15 cellular contexts compared by ENCODE assay signal in the genomic region with DNA sequence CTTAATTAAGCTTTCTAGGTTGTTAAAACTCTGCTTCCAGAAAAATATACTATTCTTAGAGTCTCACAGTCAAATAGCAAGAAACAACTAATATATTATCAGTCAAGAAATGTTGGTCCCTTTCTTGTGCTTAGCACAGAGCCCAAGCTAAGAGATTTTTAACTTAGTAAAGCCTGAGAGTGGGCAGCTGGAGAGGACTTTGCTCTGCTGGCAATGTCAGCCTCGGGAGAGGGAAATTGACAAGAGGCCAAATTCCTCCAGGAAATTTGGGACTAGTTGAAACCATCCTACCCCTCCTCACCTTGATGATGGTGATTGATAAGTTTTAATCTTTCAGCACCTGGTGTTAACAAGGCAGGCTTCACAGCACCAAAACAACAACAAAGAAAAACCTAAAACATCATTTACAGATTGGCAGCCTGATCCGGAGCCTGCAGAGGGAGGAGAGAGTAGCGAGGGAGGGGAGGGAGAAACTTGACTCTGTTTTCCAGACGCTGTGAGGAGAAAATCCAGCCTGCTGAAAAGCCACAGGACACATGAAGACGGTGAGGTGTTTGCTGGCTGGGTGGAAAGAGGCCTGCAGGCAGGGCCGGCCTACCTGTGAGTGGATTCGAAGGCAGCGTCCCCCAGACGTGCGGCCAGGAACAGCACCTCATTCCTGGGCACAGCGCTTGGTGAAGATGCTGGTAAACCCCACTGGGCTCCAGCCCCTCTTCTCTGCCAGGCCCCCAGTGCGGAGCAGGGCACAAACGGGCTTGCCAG.
DNase-seq lines count a peak whose midpoint lies in the region; ATAC-seq and TF ChIP-seq lines count a peak whose summit lies in the region.
"Had no signal": no experiment of that assay in that cellular context is flagged by ENCODE, and none has a peak within 500 bp of the region (broad histone marks: within the 10 kb centered on the region; RNA-seq: fewer than 3 reads in every experiment).

No MANE protein-coding gene starts in this region.

- DNase-seq in DMS 273 (lab: John Stamatoyannopoulos, UW; ENCODE audit: unreplicated experiment) (peak; percentile 49), DMS 273 treated with DMSO at 0.1 percent for 48 hours (lab: John Stamatoyannopoulos, UW) (no peak), fibroblast of lung (ENCODE audit: low read depth in 2 of 2) (peak; percentile 32 to 45), lower lobe of right lung (no peak), type B pancreatic cell (ENCODE audit: extremely low spot score, unreplicated experiment) (no peak), A172 (ENCODE audit: low spot score) (no peak), NCI-H748 treated with DMSO at 0.1 percent for 48 hours (lab: John Stamatoyannopoulos, UW) (no peak)
- DNase-seq: activated CD4-positive, CD25-positive, alpha-beta regulatory T cell treated with anti-CD3 and anti-CD28 coated beads, Interleukin-2, amount 50 U/mL, for 72 hours; activated naive CD8-positive, alpha-beta T cell treated with anti-CD3 and anti-CD28 coated beads, Interleukin-2, amount 10 ng/mL, durations not matched to agents 7 days and 5 days; HFFc6; MV-4-11; naive B cell; NCI-H226 had no signal

- ATAC-seq in lower lobe of right lung (no peak), GM21390 (IDR thresholded peaks at IDR 0.05; ENCODE audit: unreplicated experiment) (no peak)

- no peak overlapping the region for H3K9ac ChIP-seq in fibroblast of lung (ENCODE audit: insufficient read depth, low read length)

- H3K4me1 Mint-ChIP-seq in type B pancreatic cell (ENCODE audit: unreplicated experiment), result peaks cover 16% of the 10 kb centered on the region

- no peak overlapping the region for H2AFZ ChIP-seq in fibroblast of lung (ENCODE audit: low read length)

- H4K20me1 ChIP-seq in fibroblast of lung (ENCODE audit: control insufficient read depth, extremely low read depth, insufficient read depth, low read length), result no peaks in the 10 kb centered on the region

- no peaks in the 10 kb centered on the region for H3K79me2 ChIP-seq in fibroblast of lung (ENCODE audit: control insufficient read depth, insufficient read depth, low read length)

- H3K36me3 ChIP-seq in fibroblast of lung (ENCODE audit: control insufficient read depth, insufficient read depth, low read length), result no peaks in the 10 kb centered on the region
- no peaks in the 10 kb centered on the region for H3K36me3 ChIP-seq in lower lobe of right lung

- no peaks in the 10 kb centered on the region for H3K27me3 ChIP-seq in fibroblast of lung (ENCODE audit: control insufficient read depth, insufficient read depth, low read length)
- no peaks in the 10 kb centered on the region for H3K27me3 ChIP-seq in lower lobe of right lung (ENCODE audit: low read depth)

- intact Hi-C loops in lower lobe of right lung (cut with DNase I), result no loop called here

- H3K4me3 ChIP-seq in fibroblast of lung (replicated peaks in 1 of 4; ENCODE audit: control extremely low read depth in 1 of 4, insufficient read depth in 1 of 4, low read depth in 3 of 4, low read length in 4 of 4), result no peak overlapping the region
- H3K4me3 ChIP-seq in lower lobe of right lung, result no peak overlapping the region

- peak overlapping the region; percentile 12 for H3K4me3 Mint-ChIP-seq in type B pancreatic cell
- H3K4me3 Mint-ChIP-seq: activated naive CD8-positive, alpha-beta T cell treated with anti-CD3 and anti-CD28 coated beads, Interleukin-2, amount 10 ng/mL, durations not matched to agents 7 days and 5 days; HFFc6; naive B cell had no signal

- H3K36me3 Mint-ChIP-seq in type B pancreatic cell, result no peaks in the 10 kb centered on the region
- H3K36me3 Mint-ChIP-seq: activated naive CD8-positive, alpha-beta T cell treated with anti-CD3 and anti-CD28 coated beads, Interleukin-2, amount 10 ng/mL, durations not matched to agents 7 days and 5 days; naive B cell had no signal

- no peaks in the 10 kb centered on the region for H3K27me3 Mint-ChIP-seq in type B pancreatic cell

- peak overlapping the region; percentile 64 for H3K27ac Mint-ChIP-seq in type B pancreatic cell
- H3K27ac Mint-ChIP-seq: activated naive CD8-positive, alpha-beta T cell treated with anti-CD3 and anti-CD28 coated beads, Interleukin-2, amount 10 ng/mL, durations not matched to agents 7 days and 5 days; HFFc6 had no signal

- H3K9me3 Mint-ChIP-seq in type B pancreatic cell, result no peaks in the 10 kb centered on the region
- H3K9me3 Mint-ChIP-seq: activated naive CD8-positive, alpha-beta T cell treated with anti-CD3 and anti-CD28 coated beads, Interleukin-2, amount 10 ng/mL, durations not matched to agents 7 days and 5 days; HFFc6; naive B cell had no signal

- TF ChIP-seq CTCF in fibroblast of lung (conservative IDR thresholded peaks at IDR 0.05 in 1 of 2, IDR thresholded peaks at IDR 0.05 in 1 of 2; ENCODE audit: low read depth in 1 of 2, low read length in 2 of 2) (no peak), lower lobe of right lung (IDR thresholded peaks at IDR 0.05) (no peak), type B pancreatic cell (conservative IDR thresholded peaks at IDR 0.05) (no peak)

- H3K27ac ChIP-seq in fibroblast of lung (ENCODE audit: insufficient read depth, low read length) (no peak overlapping the region), lower lobe of right lung (peak overlapping the region; percentile 47)
- H3K27ac ChIP-seq: 22Rv1 had no signal

- H3K9me3 ChIP-seq in fibroblast of lung (ENCODE audit: control insufficient read depth, insufficient read depth, low read depth, low read length) (no peaks in the 10 kb centered on the region), lower lobe of right lung (no peaks in the 10 kb centered on the region)

- H3K4me1 ChIP-seq in fibroblast of lung (ENCODE audit: control insufficient read depth, extremely low read depth, insufficient read depth, low read length) (no peaks in the 10 kb centered on the region), lower lobe of right lung (peaks cover 20% of the 10 kb centered on the region)

- H3K4me2 ChIP-seq in fibroblast of lung (ENCODE audit: extremely low read depth, insufficient read depth, low read length), result no peak overlapping the region

Comparison
In these comparisons a context has a peak if more than half of its experiments do, and no peak if none do; other contexts are left out.
1. DNase-seq: peak in DMS 273 (single experiment) and fibroblast of lung (2 of 2); none in DMS 273 treated with DMSO at 0.1 percent for 48 hours (single experiment), lower lobe of right lung (single experiment), type B pancreatic cell (single experiment), A172 (single experiment) and NCI-H748 treated with DMSO at 0.1 percent for 48 hours (single experiment).